Comparison of ENCODE assay signal across 15 cellular contexts in the genomic region with DNA sequence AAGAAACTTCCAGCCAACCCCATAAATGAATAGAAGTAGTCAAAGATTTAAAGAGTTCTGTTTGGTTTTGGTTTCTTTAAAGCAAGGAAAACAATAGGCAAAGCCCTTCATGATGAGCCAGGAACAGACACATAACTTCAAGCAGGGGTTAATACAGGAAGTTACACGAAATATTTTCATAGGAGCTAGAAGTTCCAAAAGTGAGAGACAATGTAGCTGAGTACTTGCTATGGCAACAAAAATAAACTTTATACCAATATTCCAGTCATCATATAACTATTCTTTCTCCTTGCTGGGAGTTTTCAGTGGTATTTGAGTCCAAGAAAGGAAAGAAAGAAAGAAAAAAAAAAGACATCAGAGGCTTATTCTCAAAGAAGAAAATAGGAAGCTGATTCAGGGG. TPM values are rescaled to one million over a fixed set of nuclear protein-coding genes. Genes with fewer than 3 reads are reported as not detected.
DNase-seq lines count a peak whose midpoint lies in the region; ATAC-seq and TF ChIP-seq lines count a peak whose summit lies in the region.
"Had no signal": no experiment of that assay in that cellular context is flagged by ENCODE, and none has a peak within 500 bp of the region (broad histone marks: within the 10 kb centered on the region; RNA-seq: fewer than 3 reads in every experiment).

No MANE protein-coding gene starts in this region.

- in situ Hi-C loops in gastrocnemius medialis (cut with MboI; ENCODE audit: low sequenced_read_pairs in 4 of 4) = no loop called here

- TF ChIP-seq EP300 in ovary (IDR thresholded peaks at IDR 0.05) = no peak

- H3K27me3 ChIP-seq in body of pancreas (no peaks in the 10 kb centered on the region), right cardiac atrium (ENCODE audit: control insufficient read depth, insufficient read depth) (no peaks in the 10 kb centered on the region), gastrocnemius medialis (no peaks in the 10 kb centered on the region), SJCRH30 (no peaks in the 10 kb centered on the region), ovary (no peaks in the 10 kb centered on the region)
- H3K27me3 ChIP-seq: BLaER1 had no signal

- TF ChIP-seq POLR2A in body of pancreas (IDR thresholded peaks at IDR 0.05) (no peak), gastrocnemius medialis (IDR thresholded peaks at IDR 0.05) (no peak), ovary (IDR thresholded peaks at IDR 0.05) (no peak)

- peak; percentile 86 for DNase-seq in EH (ENCODE audit: low read depth)
- no peak for DNase-seq in body of pancreas
- DNase-seq in right cardiac atrium = no peak
- DNase-seq in gastrocnemius medialis = no peak
- DNase-seq in SJCRH30 = no peak
- no peak for DNase-seq in ovary
- DNase-seq: activated CD4-positive, alpha-beta T cell treated with anti-CD3 and anti-CD28 coated beads for 36 hours; effector memory CD8-positive, alpha-beta T cell; NCI-H510A; SIG-M5 had no signal

- ATAC-seq in body of pancreas (peak; percentile 43), right cardiac atrium (peak in 1 of 2 donors; percentile 13), gastrocnemius medialis (no peak), HG03159 (IDR thresholded peaks at IDR 0.05; ENCODE audit: unreplicated experiment) (no peak), GM18907 (IDR thresholded peaks at IDR 0.05; ENCODE audit: unreplicated experiment) (no peak)
- ATAC-seq: activated CD4-positive, alpha-beta T cell treated with anti-CD3 and anti-CD28 coated beads for 36 hours; effector memory CD8-positive, alpha-beta T cell; HCT116 had no signal

- no peaks in the 10 kb centered on the region for H3K9me3 ChIP-seq in body of pancreas
- no peaks in the 10 kb centered on the region for H3K9me3 ChIP-seq in right cardiac atrium (ENCODE audit: control insufficient read depth, low read length)
- H3K9me3 ChIP-seq in gastrocnemius medialis = no peaks in the 10 kb centered on the region
- H3K9me3 ChIP-seq in SJCRH30 (replicated peaks) = no peaks in the 10 kb centered on the region
- no peaks in the 10 kb centered on the region for H3K9me3 ChIP-seq in ovary
- H3K9me3 ChIP-seq: BLaER1 had no signal

- H3K4me1 ChIP-seq in body of pancreas (peaks cover 73% of the 10 kb centered on the region), right cardiac atrium (ENCODE audit: control insufficient read depth, insufficient read depth, low read length) (peaks cover 2% of the 10 kb centered on the region), gastrocnemius medialis (no peaks in the 10 kb centered on the region), SJCRH30 (no peaks in the 10 kb centered on the region), ovary (ENCODE audit: insufficient read depth) (peaks cover 6% of the 10 kb centered on the region)
- H3K4me1 ChIP-seq: BLaER1 had no signal

- H3K4me3 ChIP-seq in body of pancreas (no peak overlapping the region), right cardiac atrium (ENCODE audit: low read length) (no peak overlapping the region), gastrocnemius medialis (no peak overlapping the region), SJCRH30 (no peak overlapping the region), ovary (no peak overlapping the region)
- H3K4me3 ChIP-seq: BLaER1 had no signal

- intact Hi-C loops in body of pancreas (cut with DNase I) (no loop called here), right cardiac atrium (cut with DNase I) (no loop called here), gastrocnemius medialis (cut with DNase I; ENCODE audit: low total_unique reads) (loop anchor here (5.0 kb wide), 1 partner anchor 47 kb away; no protein-coding TSS in a partner anchor), ovary (cut with DNase I) (loop anchor here in 1 of 4 donors (10.0 kb wide), 1 partner anchor 59 kb away; the partner anchor contains the start of gene COBLL1)

- H3K36me3 ChIP-seq in body of pancreas (replicated peaks in 1 of 2; ENCODE audit: insufficient read depth in 1 of 2, low read depth in 2 of 2) (no peaks in the 10 kb centered on the region), gastrocnemius medialis (no peaks in the 10 kb centered on the region), SJCRH30 (no peaks in the 10 kb centered on the region), ovary (no peaks in the 10 kb centered on the region)
- H3K36me3 ChIP-seq: BLaER1 had no signal

- H3K27ac ChIP-seq in body of pancreas = peak overlapping the region in 1 of 4 donors; percentile 40
- H3K27ac ChIP-seq in right cardiac atrium (ENCODE audit: low read length) = peak overlapping the region; percentile 64
- peak overlapping the region; percentile 52 to 68 (median 64) for H3K27ac ChIP-seq in gastrocnemius medialis
- H3K27ac ChIP-seq in SJCRH30 = no peak overlapping the region
- no peak overlapping the region for H3K27ac ChIP-seq in ovary
- H3K27ac ChIP-seq: BLaER1, parathyroid adenoma had no signal

- TF ChIP-seq CTCF in body of pancreas (IDR thresholded peaks at IDR 0.05) (no peak), gastrocnemius medialis (IDR thresholded peaks at IDR 0.05 in 4 of 5, conservative IDR thresholded peaks at IDR 0.05 in 1 of 5) (no peak), ovary (IDR thresholded peaks at IDR 0.05) (no peak)

- WGBS in body of pancreas, 2 donors = 2 to 17% methylated on average over 1 of the region's 1 CpG
- 20% methylated on average over 1 of the region's 1 CpG for WGBS in right cardiac atrium
- 0 to 12% (median 4%) methylated on average over 1 of the region's 1 CpG for WGBS in ovary, 3 donors

RNA-seq across cellular contexts. Expression of gene COBLL1, which starts 56.2 kb away (rescaled TPM):
- total RNA-seq in body of pancreas = 100 to 1,000 TPM; 104 to 140 TPM
- total RNA-seq in right cardiac atrium = 1 to 10 TPM; 7.3 to 9.2 (median 8.6) TPM
- polyA plus RNA-seq in right cardiac atrium = 3.2 TPM
- total RNA-seq in gastrocnemius medialis = 1 to 10 TPM; 1.9 to 9.6 (median 4.0) TPM
- 12.5 and 16.2 TPM in 2 replicates for total RNA-seq in SJCRH30 (2014; rRNA removed; shearing (Covaris generic))
- total RNA-seq in ovary = 10 to 100 TPM; 23.8 to 56.8 (median 40.9) TPM
- polyA plus RNA-seq in ovary = 10 to 100 TPM; 11.5 to 35.5 TPM
- total RNA-seq: activated CD4-positive, alpha-beta T cell treated with anti-CD3 and anti-CD28 coated beads for 36 hours had no signal

Comparison
In these comparisons a context has a peak if more than half of its experiments do, and no peak if none do; other contexts are left out.
1. H3K27ac ChIP-seq: peak in right cardiac atrium (single experiment) and gastrocnemius medialis (4 of 4); none in SJCRH30 (single experiment) and ovary (0 of 2).